Comparison of ENCODE assay signal across 20 cellular contexts in genomic region chr2:64604155-64604554, GRCh38.
"Had no signal": no experiment of that assay in that cellular context is flagged by ENCODE, and none has a peak within 500 bp of the region (broad histone marks: within the 10 kb centered on the region; RNA-seq: fewer than 3 reads in every experiment).

No MANE protein-coding gene starts in this region.

- H3K27ac Mint-ChIP-seq: activated B cell treated with CpG ODN at 0.5 μM for 24 hours; activated CD4-positive, alpha-beta memory T cell treated with anti-CD3 and anti-CD28 coated beads, Interleukin-2, amount 10 ng/mL, durations not matched to agents 7 days and 5 days; activated naive CD8-positive, alpha-beta T cell treated with anti-CD3 and anti-CD28 coated beads for 36 hours; T-helper 17 cell had no signal

- H3K4me3 Mint-ChIP-seq: activated B cell treated with CpG ODN at 0.5 μM for 24 hours; activated CD4-positive, alpha-beta memory T cell treated with anti-CD3 and anti-CD28 coated beads, Interleukin-2, amount 10 ng/mL, durations not matched to agents 7 days and 5 days; activated naive CD8-positive, alpha-beta T cell treated with anti-CD3 and anti-CD28 coated beads for 36 hours; T-helper 17 cell had no signal

- DNase-seq: activated B cell treated with CpG ODN at 0.5 μM for 24 hours; activated CD4-positive, alpha-beta memory T cell treated with anti-CD3 and anti-CD28 coated beads, Interleukin-2, amount 10 ng/mL, durations not matched to agents 7 days and 5 days; activated CD4-positive, alpha-beta T cell treated with anti-CD3 and anti-CD28 coated beads for 1 hour; activated CD4-positive, alpha-beta T cell treated with anti-CD3 and anti-CD28 coated beads, Interleukin-2, amount 50 U/mL, for 1 hour; activated CD8-positive, alpha-beta memory T cell treated with anti-CD3 and anti-CD28 coated beads, Interleukin-2, amount 50 U/mL, for 48 hours; activated naive CD8-positive, alpha-beta T cell treated with anti-CD3 and anti-CD28 coated beads for 36 hours; activated T-cell treated with anti-CD3 and anti-CD28 coated beads, Interleukin-2, amount 50 U/mL, for 1 hour; brain microvascular endothelial cell; MV-4-11; NCI-H1092 treated with DMSO at 0.1 percent for 48 hours; NCI-H1417 treated with DMSO at 0.1 percent for 48 hours; NCI-H1694 treated with DMSO at 0.1 percent for 48 hours; NCI-H2029 treated with DMSO at 0.1 percent for 48 hours; NCI-H345; NCI-H510A; NCI-H526 treated with DMSO at 0.1 percent for 48 hours; NCI-H82; SIG-M5; T-helper 17 cell; T-helper 9 cell had no signal

- H3K27me3 Mint-ChIP-seq: activated B cell treated with CpG ODN at 0.5 μM for 24 hours; activated CD4-positive, alpha-beta memory T cell treated with anti-CD3 and anti-CD28 coated beads, Interleukin-2, amount 10 ng/mL, durations not matched to agents 7 days and 5 days; activated naive CD8-positive, alpha-beta T cell treated with anti-CD3 and anti-CD28 coated beads for 36 hours; T-helper 17 cell had no signal

- ATAC-seq: T-helper 17 cell had no signal

- H3K9me3 Mint-ChIP-seq: activated B cell treated with CpG ODN at 0.5 μM for 24 hours had no signal
